7 cellular contexts compared by ENCODE assay signal in genomic region chr1:21289127-21289526, GRCh38. TPM values are rescaled to one million over a fixed set of nuclear protein-coding genes. Genes with fewer than 3 reads are reported as not detected.
DNase-seq lines count a peak whose midpoint lies in the region; ATAC-seq and TF ChIP-seq lines count a peak whose summit lies in the region.

No MANE protein-coding gene starts in this region.

- peak overlapping the region; percentile 86 for H3K4me3 Mint-ChIP-seq in activated naive CD8-positive, alpha-beta T cell treated with anti-CD3 and anti-CD28 coated beads, Interleukin-2, amount 10 ng/mL, durations not matched to agents 7 days and 5 days

- no peak for ATAC-seq in activated naive CD8-positive, alpha-beta T cell treated with anti-CD3 and anti-CD28 coated beads, Interleukin-2, amount 10 ng/mL, durations not matched to agents 7 days and 5 days (ENCODE audit: low read depth)
- ATAC-seq in GM21423 (IDR thresholded peaks at IDR 0.05; ENCODE audit: unreplicated experiment) = no peak
- ATAC-seq in HG02571 (IDR thresholded peaks at IDR 0.05; ENCODE audit: unreplicated experiment) = no peak

- peaks cover 51% of the 10 kb centered on the region for H3K4me1 Mint-ChIP-seq in activated naive CD8-positive, alpha-beta T cell treated with anti-CD3 and anti-CD28 coated beads, Interleukin-2, amount 10 ng/mL, durations not matched to agents 7 days and 5 days

- H3K36me3 ChIP-seq in HUES48 (ENCODE audit: control insufficient read depth, insufficient read depth, low read length) (no peaks in the 10 kb centered on the region), kidney epithelial cell (ENCODE audit: control insufficient read depth, insufficient read depth, low read length) (no peaks in the 10 kb centered on the region), stomach (peaks cover 0 to 5% (median under 1%) of the 10 kb centered on the region in 4 donors)

- POLR2A ChIA-PET in activated naive CD8-positive, alpha-beta T cell treated with anti-CD3 and anti-CD28 coated beads, Interleukin-2, amount 10 ng/mL, durations not matched to agents 7 days and 5 days (lab: Charles Lee) = interaction anchor here (0.5 to 0.7 kb wide), 2 partner anchors 104 to 736 kb away, joined by 3 to 4 read pairs; no protein-coding TSS in a partner anchor

- peaks cover 7% of the 10 kb centered on the region for H3K36me3 Mint-ChIP-seq in activated naive CD8-positive, alpha-beta T cell treated with anti-CD3 and anti-CD28 coated beads, Interleukin-2, amount 10 ng/mL, durations not matched to agents 7 days and 5 days

- TF ChIP-seq POLR2A in stomach (IDR thresholded peaks at IDR 0.05) = no peak

- no peak for DNase-seq in activated naive CD8-positive, alpha-beta T cell treated with anti-CD3 and anti-CD28 coated beads, Interleukin-2, amount 10 ng/mL, durations not matched to agents 7 days and 5 days
- no peak for DNase-seq in kidney epithelial cell (ENCODE audit: low read depth)
- DNase-seq in stomach = no peak
- DNase-seq in NCI-H446 treated with DMSO at 0.1 percent for 48 hours (lab: John Stamatoyannopoulos, UW) = no peak

- H3K27ac ChIP-seq in HUES48 (ENCODE audit: low read depth, low read length) (no peak overlapping the region), stomach (peak overlapping the region; percentile 43 to 89 (median 80))

- no peaks in the 10 kb centered on the region for H3K9me3 Mint-ChIP-seq in activated naive CD8-positive, alpha-beta T cell treated with anti-CD3 and anti-CD28 coated beads, Interleukin-2, amount 10 ng/mL, durations not matched to agents 7 days and 5 days

- TF ChIP-seq EP300 in stomach (IDR thresholded peaks at IDR 0.05) = no peak

- no peaks in the 10 kb centered on the region for H3K27me3 Mint-ChIP-seq in activated naive CD8-positive, alpha-beta T cell treated with anti-CD3 and anti-CD28 coated beads, Interleukin-2, amount 10 ng/mL, durations not matched to agents 7 days and 5 days

- H3K27ac Mint-ChIP-seq in activated naive CD8-positive, alpha-beta T cell treated with anti-CD3 and anti-CD28 coated beads, Interleukin-2, amount 10 ng/mL, durations not matched to agents 7 days and 5 days = peak overlapping the region; percentile 79

- H3K9me3 ChIP-seq in HUES48 (ENCODE audit: control insufficient read depth, insufficient read depth, low read length) = no peaks in the 10 kb centered on the region
- no peaks in the 10 kb centered on the region for H3K9me3 ChIP-seq in stomach

- H3K9ac ChIP-seq in HUES48 (ENCODE audit: low read depth, low read length) = no peak overlapping the region

- H3K27me3 ChIP-seq in HUES48 (ENCODE audit: control insufficient read depth, insufficient read depth, low read length) (no peaks in the 10 kb centered on the region), kidney epithelial cell (ENCODE audit: control insufficient read depth, insufficient read depth, low read length) (no peaks in the 10 kb centered on the region), stomach (no peaks in the 10 kb centered on the region)

- H3K4me1 ChIP-seq in HUES48 (ENCODE audit: control insufficient read depth, insufficient read depth, low read length) = peaks cover 24% of the 10 kb centered on the region
- peaks cover 53 to 83% (median 61%) of the 10 kb centered on the region in 4 donors for H3K4me1 ChIP-seq in stomach

- TF ChIP-seq CTCF in kidney epithelial cell (IDR thresholded peaks at IDR 0.05; ENCODE audit: insufficient read depth, low read length, poor library complexity, severe bottlenecking) (no peak), stomach (IDR thresholded peaks at IDR 0.05) (no peak)

- H3K4me3 ChIP-seq in HUES48 (ENCODE audit: low read depth, low read length) (peak overlapping the region; percentile 81), kidney epithelial cell (ENCODE audit: low read depth, low read length) (peak overlapping the region; percentile 79), stomach (peak overlapping the region; percentile 60 to 78 (median 68))

- intact Hi-C loops in stomach (cut with DNase I; ENCODE audit: low total_unique reads) = no loop called here

- 66 to 80% (median 77%) methylated on average over 5 to 8 of the region's 8 CpGs for WGBS in stomach, 5 donors

RNA-seq across cellular contexts. Expression of gene ECE1, which starts 1.1 kb away (rescaled TPM):
- 10 to 100 TPM; 83.2 to 85.5 TPM for total RNA-seq in activated naive CD8-positive, alpha-beta T cell treated with anti-CD3 and anti-CD28 coated beads, Interleukin-2, amount 10 ng/mL, durations not matched to agents 7 days and 5 days
- total RNA-seq in kidney epithelial cell (181 and 185 TPM in 2 replicates), stomach (100 to 1,000 TPM in 2 of 5 donors, 10 to 100 TPM in 3; 40.2 to 574 (median 71.4) TPM)
- polyA plus RNA-seq in stomach = 10 to 100 TPM; 17.6 to 30.9 (median 25.4) TPM
